In genomic region chr5:150751096-150751891, GRCh38 we compare ENCODE assay signal across 14 cellular contexts. TPM values are rescaled to one million over a fixed set of nuclear protein-coding genes. Genes with fewer than 3 reads are reported as not detected.
A peak's percentile ranks its signal among the peaks of the same experiment; 100 is the strongest.
DNase-seq lines count a peak whose midpoint lies in the region; ATAC-seq, FAIRE-seq and TF ChIP-seq lines count a peak whose summit lies in the region.
"Had no signal": no experiment of that assay in that cellular context is flagged by ENCODE, and none has a peak within 500 bp of the region (broad histone marks: within the 10 kb centered on the region; RNA-seq: fewer than 3 reads in every experiment).

No MANE protein-coding gene starts in this region.

- no peak for ATAC-seq in activated CD4-positive, alpha-beta T cell treated with anti-CD3 and anti-CD28 coated beads for 36 hours
- ATAC-seq in GM21723 (IDR thresholded peaks at IDR 0.05; ENCODE audit: unreplicated experiment) (peak; percentile 64), pancreas (no peak), GM21526 (IDR thresholded peaks at IDR 0.05; ENCODE audit: low FRiP score, unreplicated experiment) (no peak)
- ATAC-seq in activated T-helper 17 cell treated with anti-CD3 and anti-CD28 coated beads, Interleukin-2, amount 50 U/mL, for 72 hours (replicated peaks), result no peak
- ATAC-seq: activated CD4-positive, CD25-positive, alpha-beta regulatory T cell treated with anti-CD3 and anti-CD28 coated beads, Interleukin-2, amount 50 U/mL, for 24 hours had no signal

- DNase-seq in activated CD4-positive, alpha-beta T cell treated with anti-CD3 and anti-CD28 coated beads for 36 hours, result no peak
- DNase-seq in activated CD4-positive, alpha-beta T cell treated with anti-CD3 and anti-CD28 coated beads for 4 hours, result no peak
- DNase-seq in foreskin fibroblast (no peak), pancreas (no peak)
- DNase-seq: mesendoderm; stimulated activated CD4-positive, alpha-beta T cell treated with anti-CD3 and anti-CD28 coated beads, Interleukin-12 subunit alpha, Interleukin-12 subunit beta, amount 100 ng/mL, for 4 hours had no signal

- H3K4me3 Mint-ChIP-seq in activated CD4-positive, alpha-beta T cell treated with anti-CD3 and anti-CD28 coated beads for 36 hours, result no peak overlapping the region
- peak overlapping the region; percentile 15 for H3K4me3 Mint-ChIP-seq in activated T-helper 17 cell treated with anti-CD3 and anti-CD28 coated beads, Interleukin-2, amount 50 U/mL, for 72 hours
- H3K4me3 Mint-ChIP-seq: brain had no signal

- no peaks in the 10 kb centered on the region for H3K27me3 ChIP-seq in muscle layer of duodenum (ENCODE audit: low read depth, low read length)
- no peaks in the 10 kb centered on the region for H3K27me3 ChIP-seq in pancreas
- H3K27me3 ChIP-seq: suprapubic skin had no signal

- peaks cover 54% of the 10 kb centered on the region for H3K36me3 Mint-ChIP-seq in activated CD4-positive, alpha-beta T cell treated with anti-CD3 and anti-CD28 coated beads for 36 hours (ENCODE audit: low read depth)
- peaks cover 73% of the 10 kb centered on the region for H3K36me3 Mint-ChIP-seq in activated T-helper 17 cell treated with anti-CD3 and anti-CD28 coated beads, Interleukin-2, amount 50 U/mL, for 72 hours (ENCODE audit: low read depth)

- no peaks in the 10 kb centered on the region for H3K27me3 Mint-ChIP-seq in activated CD4-positive, alpha-beta T cell treated with anti-CD3 and anti-CD28 coated beads for 36 hours
- H3K27me3 Mint-ChIP-seq in activated T-helper 17 cell treated with anti-CD3 and anti-CD28 coated beads, Interleukin-2, amount 50 U/mL, for 72 hours, result no peaks in the 10 kb centered on the region
- H3K27me3 Mint-ChIP-seq: brain had no signal

- no peak for TF ChIP-seq CTCF in foreskin fibroblast (IDR thresholded peaks at IDR 0.05; ENCODE audit: low read depth, low read length)
- TF ChIP-seq CTCF in pancreas (IDR thresholded peaks at IDR 0.05), result no peak

- H3K36me3 ChIP-seq in muscle layer of duodenum (ENCODE audit: control insufficient read depth in 1 of 2, insufficient read depth in 2 of 2, low read length in 2 of 2) (peaks cover 35 to 48% of the 10 kb centered on the region in 2 donors), pancreas (peaks cover 0 to 17% (median 7%) of the 10 kb centered on the region in 3 donors)

- no peak overlapping the region for H3K4me3 ChIP-seq in muscle layer of duodenum (ENCODE audit: low read depth in 1 of 2, low read length in 2 of 2)
- no peak overlapping the region for H3K4me3 ChIP-seq in foreskin fibroblast (ENCODE audit: low read depth in 1 of 2, low read length in 2 of 2)
- no peak overlapping the region for H3K4me3 ChIP-seq in pancreas
- H3K4me3 ChIP-seq: suprapubic skin had no signal

- H3K4me1 ChIP-seq in muscle layer of duodenum (ENCODE audit: control insufficient read depth in 1 of 2, insufficient read depth in 2 of 2, low read length in 2 of 2), result peaks cover 0 to 9% of the 10 kb centered on the region in 2 donors
- peaks cover 21 to 31% (median 27%) of the 10 kb centered on the region in 3 donors for H3K4me1 ChIP-seq in pancreas

- FAIRE-seq in pancreas (lab: Jason Lieb, UNC), result no peak

- intact Hi-C loops in activated CD4-positive, alpha-beta T cell treated with anti-CD3 and anti-CD28 coated beads for 36 hours (cut with DNase I, micrococcal nuclease), result no loop called here
- intact Hi-C loops in pancreas (cut with DNase I), result no loop called here

- H3K9me3 ChIP-seq in muscle layer of duodenum (ENCODE audit: control insufficient read depth in 1 of 2, low read length in 2 of 2) (no peaks in the 10 kb centered on the region), pancreas (no peaks in the 10 kb centered on the region)
- H3K9me3 ChIP-seq: suprapubic skin had no signal

- H3K27ac Mint-ChIP-seq in activated CD4-positive, alpha-beta T cell treated with anti-CD3 and anti-CD28 coated beads for 36 hours, result peak overlapping the region; percentile 73
- peak overlapping the region; percentile 61 for H3K27ac Mint-ChIP-seq in activated T-helper 17 cell treated with anti-CD3 and anti-CD28 coated beads, Interleukin-2, amount 50 U/mL, for 72 hours

- POLR2A ChIA-PET in activated CD4-positive, alpha-beta T cell treated with anti-CD3 and anti-CD28 coated beads for 36 hours (lab: Charles Lee), result interaction anchor here (0.6 kb wide), 1 partner anchor 43 kb away, joined by 3 read pairs; no protein-coding TSS in a partner anchor

- peak overlapping the region; percentile 23 for H3K27ac ChIP-seq in muscle layer of duodenum (ENCODE audit: low read length)
- H3K27ac ChIP-seq in pancreas, result no peak overlapping the region
- H3K27ac ChIP-seq: HL-60, suprapubic skin had no signal

- H3K4me1 Mint-ChIP-seq in activated CD4-positive, alpha-beta T cell treated with anti-CD3 and anti-CD28 coated beads for 36 hours, result peaks cover 46% of the 10 kb centered on the region
- peaks cover 16% of the 10 kb centered on the region for H3K4me1 Mint-ChIP-seq in activated T-helper 17 cell treated with anti-CD3 and anti-CD28 coated beads, Interleukin-2, amount 50 U/mL, for 72 hours

- CTCF ChIA-PET in activated CD4-positive, alpha-beta T cell treated with anti-CD3 and anti-CD28 coated beads for 36 hours (lab: Charles Lee), result interaction anchor here (0.6 to 1.8 kb wide), 3 partner anchors 9 to 697 kb away, joined by 3 to 5 read pairs (median 4); no protein-coding TSS in a partner anchor

- H3K9me3 Mint-ChIP-seq in activated CD4-positive, alpha-beta T cell treated with anti-CD3 and anti-CD28 coated beads for 36 hours (ENCODE audit: low read depth), result no peaks in the 10 kb centered on the region
- no peaks in the 10 kb centered on the region for H3K9me3 Mint-ChIP-seq in activated T-helper 17 cell treated with anti-CD3 and anti-CD28 coated beads, Interleukin-2, amount 50 U/mL, for 72 hours

- 59 to 60% methylated on average over 3 of the region's 3 CpGs for WGBS in pancreas, 2 donors

RNA-seq across cellular contexts. Expression of gene DCTN4, which starts 7.5 kb away (rescaled TPM):
- total RNA-seq in activated CD4-positive, alpha-beta T cell treated with anti-CD3 and anti-CD28 coated beads for 36 hours, result 10 to 100 TPM; 31.7 to 49.0 TPM
- 10 to 100 TPM; 37.3 to 41.9 TPM for total RNA-seq in activated T-helper 17 cell treated with anti-CD3 and anti-CD28 coated beads, Interleukin-2, amount 50 U/mL, for 72 hours
- total RNA-seq in pancreas, result 10 to 100 TPM; 36.9 to 61.1 (median 45.3) TPM
- polyA plus RNA-seq in pancreas, result 10 to 100 TPM; 13.8 to 21.5 TPM

RNA-seq across cellular contexts. Expression of gene SMIM3, which starts 27.3 kb away (rescaled TPM):
- 10 to 100 TPM; 16.8 to 16.9 TPM for total RNA-seq in activated CD4-positive, alpha-beta T cell treated with anti-CD3 and anti-CD28 coated beads for 36 hours
- total RNA-seq in activated T-helper 17 cell treated with anti-CD3 and anti-CD28 coated beads, Interleukin-2, amount 50 U/mL, for 72 hours, result 10 to 100 TPM; 17.7 to 20.2 TPM
- 10 to 100 TPM; 10.3 to 33.1 (median 14.2) TPM for total RNA-seq in pancreas
- 10 to 100 TPM in 1 of 2 donors, 1 to 10 TPM in 1; 9.7 to 13.3 TPM for polyA plus RNA-seq in pancreas

RNA-seq across cellular contexts. Expression of gene RBM22, which starts 50.4 kb away (rescaled TPM):
- 10 to 100 TPM; 59.9 to 61.8 TPM for total RNA-seq in activated CD4-positive, alpha-beta T cell treated with anti-CD3 and anti-CD28 coated beads for 36 hours
- 10 to 100 TPM; 60.3 to 61.5 TPM for total RNA-seq in activated T-helper 17 cell treated with anti-CD3 and anti-CD28 coated beads, Interleukin-2, amount 50 U/mL, for 72 hours
- total RNA-seq in pancreas, result 10 to 100 TPM; 14.8 to 25.9 (median 18.4) TPM
- 10 to 100 TPM; 21.3 to 32.3 TPM for polyA plus RNA-seq in pancreas
